21 cellular contexts compared by ENCODE assay signal in the genomic region with DNA sequence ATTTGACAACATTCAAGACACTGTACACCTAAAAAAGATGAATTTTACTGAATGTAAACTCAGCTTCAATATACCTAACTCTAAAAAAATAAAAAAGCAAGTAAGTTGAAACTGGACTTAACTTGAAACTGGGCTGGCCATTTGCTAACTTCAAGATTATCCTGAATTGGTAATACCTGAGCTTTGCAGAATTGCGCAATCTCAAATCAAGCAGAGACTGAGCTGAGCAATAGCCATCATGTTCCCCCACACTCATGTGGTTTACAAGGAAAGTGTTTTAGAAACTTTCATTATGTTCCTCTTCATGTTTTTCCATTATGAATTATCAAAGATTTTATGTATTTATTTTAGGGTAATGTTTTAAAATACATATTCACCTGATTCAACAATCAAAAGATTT. TPM values are rescaled to one million over a fixed set of nuclear protein-coding genes. Genes with fewer than 3 reads are reported as not detected.
DNase-seq lines count a peak whose midpoint lies in the region; ATAC-seq, FAIRE-seq and TF ChIP-seq lines count a peak whose summit lies in the region.
"Had no signal": no experiment of that assay in that cellular context is flagged by ENCODE, and none has a peak within 500 bp of the region (broad histone marks: within the 10 kb centered on the region; RNA-seq: fewer than 3 reads in every experiment).

No MANE protein-coding gene starts in this region.

- H3K79me2 ChIP-seq in HepG2 (ENCODE audit: insufficient read depth, low read length) (no peaks in the 10 kb centered on the region), smooth muscle cell (ENCODE audit: low read depth) (no peaks in the 10 kb centered on the region)

- TF ChIP-seq RAD21 in HepG2 (CRISPR knock-in tag; IDR thresholded peaks at IDR 0.05): no peak

- DNase-seq in HepG2 (ENCODE audit: low spot score) (no peak), right lobe of liver (no peak), amniotic epithelial cell (ENCODE audit: low read depth) (peak; percentile 26), epithelial cell of esophagus (ENCODE audit: low read depth) (peak; percentile 52), renal cortical epithelial cell (ENCODE audit: low read depth) (peak; percentile 76), amniotic stem cell (lab: John Stamatoyannopoulos, UW) (no peak), smooth muscle cell (lab: John Stamatoyannopoulos, UW; ENCODE audit: unreplicated experiment) (no peak)
- DNase-seq: BE2C; CD4-positive, alpha-beta memory T cell; DMS153; DMS79 treated with DMSO at 0.1 percent for 48 hours; EL; GOT3; HCEC 1CT had no signal

- BruUV-seq in HepG2 (replicated peaks; lab: Mats Ljungman, UMichigan): no TSS peak

- no peak for TF ChIP-seq EP300 in HepG2 (IDR thresholded peaks at IDR 0.05; ENCODE audit: low read depth in 2 of 2, low read length in 2 of 2)
- TF ChIP-seq EP300 in HepG2 (CRISPR knock-in tag; IDR thresholded peaks at IDR 0.05; ENCODE audit: borderline replicate concordance): no peak

- TF ChIP-seq CTCF in HepG2 (CRISPR knock-in tag; IDR thresholded peaks at IDR 0.05): no peak
- TF ChIP-seq CTCF in right lobe of liver (IDR thresholded peaks at IDR 0.05): no peak
- TF ChIP-seq CTCF in epithelial cell of esophagus (IDR thresholded peaks at IDR 0.05; ENCODE audit: insufficient read depth, low read depth, low read length, missing control alignments): no peak
- TF ChIP-seq CTCF in smooth muscle cell (IDR thresholded peaks at IDR 0.05; ENCODE audit: borderline replicate concordance, insufficient read depth, poor library complexity, severe bottlenecking): no peak

- H3K9ac ChIP-seq in HepG2 (ENCODE audit: insufficient read depth, low read depth, low read length) (no peak overlapping the region), smooth muscle cell (ENCODE audit: low read depth) (no peak overlapping the region)

- no peak for ATAC-seq in HepG2
- no peak for ATAC-seq in right lobe of liver
- no peak for ATAC-seq in GM21526 (IDR thresholded peaks at IDR 0.05; ENCODE audit: low FRiP score, unreplicated experiment)

- 94% methylated on average over 1 of the region's 1 CpG for WGBS in HepG2 (ENCODE audit: low lambda C conversion rate)
- WGBS in right lobe of liver (ENCODE audit: insufficient coverage, low coverage, low lambda C conversion rate, missing lambda C conversion rate): 91% methylated on average over 1 of the region's 1 CpG
- WGBS in smooth muscle cell (ENCODE audit: low lambda C conversion rate): 94% methylated on average over 1 of the region's 1 CpG

- H4K20me1 ChIP-seq in HepG2 (ENCODE audit: insufficient read depth, low read length): no peaks in the 10 kb centered on the region
- no peaks in the 10 kb centered on the region for H4K20me1 ChIP-seq in smooth muscle cell (ENCODE audit: low read depth)

- H3K36me3 ChIP-seq in HepG2 (replicated peaks in 1 of 2; ENCODE audit: control insufficient read depth in 1 of 2, insufficient read depth in 2 of 2, low read length in 2 of 2): no peaks in the 10 kb centered on the region
- H3K36me3 ChIP-seq in right lobe of liver: peaks cover 0 to under 1% (median 0%) of the 10 kb centered on the region in 4 donors
- no peaks in the 10 kb centered on the region for H3K36me3 ChIP-seq in smooth muscle cell (ENCODE audit: low read depth)
- H3K36me3 ChIP-seq: BE2C had no signal

- CTCF ChIA-PET in HepG2 (lab: Yijun Ruan, JAX; ENCODE audit: low intra/inter-chr PET ratio, low total read pairs): no interaction called here

- in situ Hi-C loops in HepG2 (cut with HindIII; ENCODE audit: extremely low pct_ligation_motif_present, low pct_unique_long_range_greater_than_20kb): loop anchor here (10.0 kb wide), 2 partner anchors 193 to 283 kb away; no protein-coding TSS in a partner anchor

- H3K4me2 ChIP-seq in HepG2 (ENCODE audit: low read depth, low read length): no peak overlapping the region
- H3K4me2 ChIP-seq in smooth muscle cell: no peak overlapping the region

- no peak overlapping the region for H3K4me3 ChIP-seq in HepG2 (replicated peaks in 1 of 3; ENCODE audit: insufficient read depth in 1 of 3, low read depth in 2 of 3, low read length in 3 of 3)
- H3K4me3 ChIP-seq in right lobe of liver: no peak overlapping the region
- no peak overlapping the region for H3K4me3 ChIP-seq in epithelial cell of esophagus (ENCODE audit: low read length)
- no peak overlapping the region for H3K4me3 ChIP-seq in smooth muscle cell

- H3K27me3 ChIP-seq in HepG2 (ENCODE audit: control insufficient read depth in 1 of 2, insufficient read depth in 2 of 2, low read length in 2 of 2) (no peaks in the 10 kb centered on the region), right lobe of liver (no peaks in the 10 kb centered on the region), smooth muscle cell (ENCODE audit: low read depth) (no peaks in the 10 kb centered on the region)
- H3K27me3 ChIP-seq: BE2C had no signal

- no peaks in the 10 kb centered on the region for H3K9me3 ChIP-seq in HepG2 (ENCODE audit: low read length)
- H3K9me3 ChIP-seq in right lobe of liver: no peaks in the 10 kb centered on the region
- no peaks in the 10 kb centered on the region for H3K9me3 ChIP-seq in smooth muscle cell (replicated peaks; ENCODE audit: low read depth)
- H3K9me3 ChIP-seq: BE2C had no signal

- H3F3A ChIP-seq in smooth muscle cell (ENCODE audit: low read depth): no peaks in the 10 kb centered on the region

- no peaks in the 10 kb centered on the region for H3K4me1 ChIP-seq in HepG2 (ENCODE audit: insufficient read depth, low read length)
- peaks cover 0 to 6% (median 0%) of the 10 kb centered on the region in 4 donors for H3K4me1 ChIP-seq in right lobe of liver
- no peaks in the 10 kb centered on the region for H3K4me1 ChIP-seq in smooth muscle cell (ENCODE audit: low read depth)
- H3K4me1 ChIP-seq: BE2C had no signal

- H2AFZ ChIP-seq in HepG2 (ENCODE audit: low read length) (no peak overlapping the region), smooth muscle cell (ENCODE audit: low read depth) (no peak overlapping the region)

- TF ChIP-seq POLR2A in HepG2 (IDR thresholded peaks at IDR 0.05; ENCODE audit: insufficient read depth in 1 of 2, low read depth in 2 of 2, low read length in 2 of 2) (no peak), right lobe of liver (IDR thresholded peaks at IDR 0.05) (no peak)

- FAIRE-seq in HepG2 (lab: Jason Lieb, UNC): no peak
- FAIRE-seq: A204.1, D721Med, G401.6, GM12891 had no signal

- H3K27ac ChIP-seq in HepG2 (ENCODE audit: extremely low read length, insufficient read depth, low read length): no peak overlapping the region
- no peak overlapping the region for H3K27ac ChIP-seq in right lobe of liver
- no peak overlapping the region for H3K27ac ChIP-seq in smooth muscle cell (ENCODE audit: low read depth)
- H3K27ac ChIP-seq: C4-2B, HL-60 had no signal

- POLR2A ChIA-PET in HepG2 (lab: Yijun Ruan, JAX): no interaction called here

- intact Hi-C loops in HepG2 (cut with micrococcal nuclease; ENCODE audit: unreplicated experiment) (loop anchor here (10.0 kb wide), 1 partner anchor 383 kb away; no protein-coding TSS in a partner anchor), right lobe of liver (cut with DNase I) (no loop called here)

TF ChIP-seq in HepG2, 621 proteins besides CTCF, POLR2A, EP300 and RAD21:
- TF ChIP-seq FLYWCH1 (CRISPR knock-in tag; IDR thresholded peaks at IDR 0.05) (no peak), PRPF4 (IDR thresholded peaks at IDR 0.05; ENCODE audit: low read depth, low read length, poor library complexity, severe bottlenecking) (no peak), CEBPB (IDR thresholded peaks at IDR 0.05; ENCODE audit: borderline replicate concordance, low read depth, low read length) (peak; percentile 97), CEBPG (CRISPR knock-in tag; IDR thresholded peaks at IDR 0.05) (peak; percentile 89)

RNA-seq across cellular contexts. Expression of gene ANXA5, which starts 38.7 kb away (rescaled TPM):
- total RNA-seq in HepG2 (2016; rRNA removed; fragmentation: Illumina TruSeq; extraction: Trizol): 342 and 477 TPM in 2 replicates
- total RNA-seq in HepG2 (2016; cell fraction: cytosol; rRNA removed; fragmentation: Illumina TruSeq; extraction: Trizol; ENCODE audit: low read depth): 45.6 and 47.1 TPM in 2 replicates
- total RNA-seq in HepG2 (2016; cell fraction: insoluble cytoplasmic fraction; rRNA removed; fragmentation: Illumina TruSeq; extraction: Trizol): 351 and 486 TPM in 2 replicates
- 81.7 and 82.9 TPM in 2 replicates for total RNA-seq in HepG2 (2016; cell fraction: membrane; rRNA removed; fragmentation: Illumina TruSeq; extraction: Trizol)
- 182 and 183 TPM in 2 replicates for total RNA-seq in HepG2 (2016; cell fraction: nucleus; rRNA removed; fragmentation: Illumina TruSeq; extraction: Trizol)
- polyA plus RNA-seq in HepG2 (2011; rRNA removed): 175 and 209 TPM in 2 replicates
- polyA plus RNA-seq in HepG2 (2011; cell fraction: cytosol; rRNA removed): 161 and 205 TPM in 2 replicates
- polyA plus RNA-seq in HepG2 (2011; cell fraction: nucleus; rRNA removed): 114 and 117 TPM in 2 replicates
- polyA plus RNA-seq in HepG2 (2012): 231 and 245 TPM in 2 replicates
- 37.2 and 41.9 TPM in 2 replicates for polyA plus RNA-seq in HepG2 (2016; cell fraction: cytosol; fragmentation: Illumina TruSeq; extraction: Trizol; ENCODE audit: low read depth)
- 523 and 561 TPM in 2 replicates for polyA plus RNA-seq in HepG2 (2016; cell fraction: insoluble cytoplasmic fraction; fragmentation: Illumina TruSeq; extraction: Trizol; ENCODE audit: low read depth)
- 66.0 and 66.3 TPM in 2 replicates for polyA plus RNA-seq in HepG2 (2016; cell fraction: membrane; fragmentation: Illumina TruSeq; extraction: Trizol; ENCODE audit: low read depth)
- polyA plus RNA-seq in HepG2 (2016; cell fraction: nucleus; fragmentation: Illumina TruSeq; extraction: Trizol; ENCODE audit: insufficient read depth, low read depth): 239 and 250 TPM in 2 replicates
- 105 and 156 TPM in 2 replicates for polyA minus RNA-seq in HepG2 (2011; rRNA and poly(A)+ RNA removed; ENCODE audit: low replicate concordance)
- 270 and 336 TPM in 2 replicates for polyA minus RNA-seq in HepG2 (2011; cell fraction: cytosol; rRNA and poly(A)+ RNA removed)
- 156 and 160 TPM in 2 replicates for polyA minus RNA-seq in HepG2 (2011; cell fraction: nucleus; rRNA and poly(A)+ RNA removed)
- total RNA-seq in right lobe of liver: 100 to 1,000 TPM in 3 of 6 experiments, 10 to 100 TPM in 3; 52.2 to 216 (median 97.8) TPM
- total RNA-seq in renal cortical epithelial cell: 419 and 635 TPM in 2 replicates
- total RNA-seq in smooth muscle cell: 481 and 521 TPM in 2 replicates
- 586 and 597 TPM in 2 replicates for polyA plus RNA-seq in smooth muscle cell

Comparison
In these comparisons a context has a peak if more than half of its experiments do, and no peak if none do; other contexts are left out.
1. DNase-seq: peak in amniotic epithelial cell (single experiment), epithelial cell of esophagus (single experiment) and renal cortical epithelial cell (single experiment); none in HepG2 (single experiment), right lobe of liver (0 of 3), amniotic stem cell (single experiment) and smooth muscle cell (single experiment).